15 cellular contexts compared by ENCODE assay signal in the genomic region with DNA sequence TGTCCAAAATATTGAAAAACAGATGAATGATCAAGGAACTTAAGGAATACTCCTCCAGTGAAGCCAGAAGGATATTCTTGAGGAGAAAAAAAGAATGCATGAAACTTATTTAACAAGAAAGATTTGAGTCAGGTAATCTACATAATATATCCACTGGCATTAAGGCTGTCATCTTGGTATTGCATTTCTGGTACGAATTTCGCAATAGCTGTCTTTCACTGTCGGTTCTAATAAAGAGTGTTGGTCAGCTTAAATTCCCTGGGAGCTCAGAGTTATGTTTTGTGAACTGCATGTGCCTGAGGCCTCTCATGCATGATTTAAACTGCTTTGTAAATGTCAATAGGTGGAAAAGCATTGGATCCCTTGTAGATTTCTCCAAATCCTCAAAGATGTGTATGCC.
"Had no signal": no experiment of that assay in that cellular context is flagged by ENCODE, and none has a peak within 500 bp of the region (broad histone marks: within the 10 kb centered on the region; RNA-seq: fewer than 3 reads in every experiment).

No MANE protein-coding gene starts in this region.

- H3K4me3 Mint-ChIP-seq: brain, neural progenitor cell had no signal

- FAIRE-seq: endometrium, keratinocyte, small intestine had no signal

- DNase-seq: activated CD4-positive, alpha-beta T cell treated with anti-CD3 and anti-CD28 coated beads, Interleukin-2, amount 50 U/mL, for 1 hour; activated CD4-positive, CD25-positive, alpha-beta regulatory T cell; activated naive CD4-positive, alpha-beta T cell treated with anti-CD3 and anti-CD28 coated beads, Interleukin-2, amount 50 U/mL, for 16 hours; activated T-cell treated with anti-CD3 and anti-CD28 coated beads for 4 hours; amniotic stem cell; cerebellar nuclear complex; ovary; small intestine; T-helper 2 cell; transverse colon had no signal

- H3K9me3 Mint-ChIP-seq: activated T-helper 2 cell treated with anti-CD3 and anti-CD28 coated beads, Interferon-gamma antibody, Interleukin-2, Interleukin-4, amounts not matched to agents 10 μg/mL and 5 μg/mL and 100 μg/mL, durations not matched to agents 14 hours and 24 hours and 36 hours; neural progenitor cell had no signal
